8 cellular contexts compared by ENCODE assay signal in genomic region chr5:102583663-102584062, GRCh38.
DNase-seq lines count a peak whose midpoint lies in the region; ATAC-seq, FAIRE-seq and TF ChIP-seq lines count a peak whose summit lies in the region.

No MANE protein-coding gene starts in this region.

- no peaks in the 10 kb centered on the region for H4K20me1 ChIP-seq in HepG2 (ENCODE audit: insufficient read depth, low read length)

- H3K4me1 ChIP-seq in adipocyte (ENCODE audit: control insufficient read depth, insufficient read depth, low read length) (peaks cover 3% of the 10 kb centered on the region), HepG2 (ENCODE audit: insufficient read depth, low read length) (no peaks in the 10 kb centered on the region)

- H3K27ac ChIP-seq in HepG2 (ENCODE audit: extremely low read length, insufficient read depth, low read length), result no peak overlapping the region

- H3K9ac ChIP-seq in adipocyte (ENCODE audit: low read length) (no peak overlapping the region), HepG2 (ENCODE audit: insufficient read depth, low read depth, low read length) (no peak overlapping the region)

- H3K27me3 ChIP-seq in adipocyte (replicated peaks; ENCODE audit: control insufficient read depth, insufficient read depth, low read length), result no peaks in the 10 kb centered on the region
- no peaks in the 10 kb centered on the region; a peak in 1 of 5 replicates for H3K27me3 ChIP-seq in HepG2 (ENCODE audit: control insufficient read depth in 1 of 2, insufficient read depth in 2 of 2, low read length in 2 of 2)

- no peak overlapping the region for H3K4me2 ChIP-seq in HepG2 (ENCODE audit: low read depth, low read length)

- H3K9me3 ChIP-seq in adipocyte (ENCODE audit: control insufficient read depth, low read length) (no peaks in the 10 kb centered on the region), HepG2 (ENCODE audit: low read length) (no peaks in the 10 kb centered on the region)

- TF ChIP-seq POLR2A in HepG2 (IDR thresholded peaks at IDR 0.05; ENCODE audit: insufficient read depth in 1 of 2, low read depth in 2 of 2, low read length in 2 of 2), result no peak

- TF ChIP-seq EP300 in HepG2 (IDR thresholded peaks at IDR 0.05; ENCODE audit: low read depth in 2 of 2, low read length in 2 of 2), result no peak
- TF ChIP-seq EP300 in HepG2 (CRISPR knock-in tag; IDR thresholded peaks at IDR 0.05; ENCODE audit: borderline replicate concordance), result no peak

- FAIRE-seq in G401.6 (lab: Jason Lieb, UNC), result peak; percentile 94
- no peak for FAIRE-seq in HepG2 (lab: Jason Lieb, UNC)

- ATAC-seq in HepG2, result no peak
- ATAC-seq in HG03521 (IDR thresholded peaks at IDR 0.05; ENCODE audit: unreplicated experiment), result no peak

- H2AFZ ChIP-seq in HepG2 (ENCODE audit: low read length), result no peak overlapping the region

- H3K4me3 ChIP-seq in adipocyte (ENCODE audit: low read length) (no peak overlapping the region), HepG2 (replicated peaks in 1 of 3; ENCODE audit: insufficient read depth in 1 of 3, low read depth in 2 of 3, low read length in 3 of 3) (no peak overlapping the region)

- no peak for TF ChIP-seq CTCF in HepG2 (CRISPR knock-in tag; IDR thresholded peaks at IDR 0.05)

- no peaks in the 10 kb centered on the region for H3K79me2 ChIP-seq in HepG2 (ENCODE audit: insufficient read depth, low read length)

- 7% methylated on average over 3 of the region's 3 CpGs for WGBS in HepG2 (ENCODE audit: low lambda C conversion rate)

- H3K36me3 ChIP-seq in adipocyte (ENCODE audit: control insufficient read depth, insufficient read depth, low read length, severe bottlenecking) (no peaks in the 10 kb centered on the region), HepG2 (replicated peaks in 1 of 2; ENCODE audit: control insufficient read depth in 1 of 2, insufficient read depth in 2 of 2, low read length in 2 of 2) (no peaks in the 10 kb centered on the region)

- BruUV-seq in HepG2 (replicated peaks; lab: Mats Ljungman, UMichigan), result no TSS peak

- CTCF ChIA-PET in HepG2 (lab: Yijun Ruan, JAX; ENCODE audit: low intra/inter-chr PET ratio, low total read pairs), result interaction anchor here (1.3 to 1.7 kb wide), 3 partner anchors 457 to 641 kb away, joined by 5 to 9 read pairs (median 6); no protein-coding TSS in a partner anchor

- intact Hi-C loops in HepG2 (cut with micrococcal nuclease; ENCODE audit: unreplicated experiment), result loop anchor here (1.0 to 10.0 kb wide), 4 partner anchors 87 to 556 kb away; no protein-coding TSS in a partner anchor
- intact Hi-C loops in head of caudate nucleus (cut with DNase I), result loop anchor here (10.0 kb wide), 1 partner anchor 461 kb away; no protein-coding TSS in a partner anchor

- no peak for TF ChIP-seq RAD21 in HepG2 (CRISPR knock-in tag; IDR thresholded peaks at IDR 0.05)

- DNase-seq in NCI-H1417 treated with DMSO at 0.1 percent for 48 hours (lab: John Stamatoyannopoulos, UW) (peak; percentile 41), adipocyte (ENCODE audit: low read depth) (peak; percentile 79), HepG2 (ENCODE audit: low spot score) (no peak), UCSD-AML1 (lab: John Stamatoyannopoulos, UW; ENCODE audit: unreplicated experiment) (no peak), head of caudate nucleus (no peak)
- DNase-seq in stimulated activated CD4-positive, alpha-beta T cell treated with anti-CD3 and anti-CD28 coated beads, Interleukin-4, amount 100 ng/mL, for 1 hour, result no peak

- POLR2A ChIA-PET in HepG2 (lab: Yijun Ruan, JAX), result no interaction called here

- in situ Hi-C loops in HepG2 (cut with HindIII; ENCODE audit: extremely low pct_ligation_motif_present, low pct_unique_long_range_greater_than_20kb), result loop anchor here (10.0 kb wide), 1 partner anchor 461 kb away; no protein-coding TSS in a partner anchor

TF ChIP-seq in HepG2, 621 proteins besides CTCF, POLR2A, EP300 and RAD21:
- TF ChIP-seq STAG1 (CRISPR knock-in tag; IDR thresholded peaks at IDR 0.05), result peak; percentile 48
- TF ChIP-seq ZNF703 (CRISPR knock-in tag; IDR thresholded peaks at IDR 0.05; ENCODE audit: borderline replicate concordance), result no peak
- 0 out of 2 replicates have a peak, but pooled peaks have one; percentile 6 for TF ChIP-seq SMC3 (IDR thresholded peaks at IDR 0.05; ENCODE audit: low read length)

Comparison
In these comparisons a context has a peak if more than half of its experiments do, and no peak if none do; other contexts are left out.
1. DNase-seq: peak in NCI-H1417 treated with DMSO at 0.1 percent for 48 hours (single experiment) and adipocyte (single experiment); none in HepG2 (single experiment), stimulated activated CD4-positive, alpha-beta T cell treated with anti-CD3 and anti-CD28 coated beads, Interleukin-4, amount 100 ng/mL, for 1 hour (single experiment), UCSD-AML1 (single experiment) and head of caudate nucleus (0 of 42).